8 cellular contexts compared by ENCODE assay signal in genomic region chr14:59188461-59189280, GRCh38. TPM values are rescaled to one million over a fixed set of nuclear protein-coding genes. Genes with fewer than 3 reads are reported as not detected.
DNase-seq lines count a peak whose midpoint lies in the region; ATAC-seq, FAIRE-seq and TF ChIP-seq lines count a peak whose summit lies in the region.

Gene DAAM1 (plus strand): TSS chr14:59188667. CDS start chr14:59263478, 74,811 bp downstream.

- no peak for TF ChIP-seq CTCF in endodermal cell (conservative IDR thresholded peaks at IDR 0.05)

- peak; percentile 100 for FAIRE-seq in HTR-8/SVneo (lab: Jason Lieb, UNC)

- H3K36me3 Mint-ChIP-seq in endodermal cell (ENCODE audit: low read depth): no peaks in the 10 kb centered on the region

- no peaks in the 10 kb centered on the region for H3K9me3 Mint-ChIP-seq in endodermal cell

- H3K27ac Mint-ChIP-seq in endodermal cell: peak within 1 kb of the TSS; percentile 93

- H3K4me1 ChIP-seq in endodermal cell (ENCODE audit: control insufficient read depth, insufficient read depth, low read length): peaks cover 27% of the 10 kb centered on the region
- H3K4me1 ChIP-seq in mesodermal cell (ENCODE audit: control insufficient read depth, insufficient read depth, low read length, poor library complexity, severe bottlenecking): peaks cover 7% of the 10 kb centered on the region

- H3K4me3 ChIP-seq in endodermal cell (ENCODE audit: low read length) (peak within 1 kb of the TSS; percentile 86), mesodermal cell (ENCODE audit: extremely low read depth, insufficient read depth, low read length, poor library complexity, severe bottlenecking) (peak within 1 kb of the TSS; percentile 93)

- peaks cover 22% of the 10 kb centered on the region for H3K27me3 Mint-ChIP-seq in endodermal cell (ENCODE audit: insufficient read depth)

- ATAC-seq in GM21367 (IDR thresholded peaks at IDR 0.05; ENCODE audit: unreplicated experiment): peak; percentile 85

- H3K36me3 ChIP-seq in endodermal cell (ENCODE audit: control insufficient read depth, insufficient read depth, low read length) (no peaks in the 10 kb centered on the region), mesodermal cell (ENCODE audit: control insufficient read depth, insufficient read depth, low read length) (peaks cover under 1% of the 10 kb centered on the region)

- H3K9me3 ChIP-seq in endodermal cell (ENCODE audit: control insufficient read depth, low read length) (no peaks in the 10 kb centered on the region), mesodermal cell (ENCODE audit: control insufficient read depth, low read length) (no peaks in the 10 kb centered on the region)

- peak within 1 kb of the TSS; percentile 82 for H3K4me3 Mint-ChIP-seq in endodermal cell

- H3K9ac ChIP-seq in endodermal cell (ENCODE audit: extremely low read depth, low read length, poor library complexity, severe bottlenecking): peak within 1 kb of the TSS; percentile 95

- H3K27ac ChIP-seq in endodermal cell (ENCODE audit: low read depth, low read length) (peak within 1 kb of the TSS; percentile 96), mesodermal cell (ENCODE audit: low read depth, low read length, severe bottlenecking) (peak within 1 kb of the TSS; percentile 94)

- 0 to 2% methylated on average over 26 to 68 of the region's 68 CpGs for WGBS in endodermal cell (ENCODE audit: insufficient coverage in 1 of 2, insufficient read length in 1 of 2), 2 experiments
- WGBS in mesodermal cell (ENCODE audit: insufficient coverage in 2 of 2), 2 experiments: 0% methylated on average over 53 to 58 of the region's 68 CpGs

- H3K4me1 Mint-ChIP-seq in endodermal cell: peaks cover 50% of the 10 kb centered on the region

- DNase-seq in COR-L47 (lab: John Stamatoyannopoulos, UW) (peak; percentile 96), HTR-8/SVneo (ENCODE audit: insufficient read length, low spot score) (peak; percentile 100), NOMO-1 treated with dmso at 0.1 percent for 144 hours (lab: John Stamatoyannopoulos, UW; ENCODE audit: unreplicated experiment) (peak; percentile 95), endodermal cell (peak; percentile 99)
- peak; percentile 96 for DNase-seq in activated CD8-positive, alpha-beta memory T cell treated with anti-CD3 and anti-CD28 coated beads, Interleukin-2, amount 50 U/mL, for 1 hour (ENCODE audit: extremely low read depth)
- peak; percentile 92 to 96 for DNase-seq in stimulated activated CD8-positive, alpha-beta memory T cell treated with anti-CD3 and anti-CD28 coated beads, Interleukin-15, amount 100 ng/mL, for 4 hours (ENCODE audit: low read depth in 2 of 2)

- H3K27me3 ChIP-seq in endodermal cell (ENCODE audit: control insufficient read depth, insufficient read depth, low read length, poor library complexity, severe bottlenecking): peaks cover 20% of the 10 kb centered on the region

RNA-seq across cellular contexts. Expression of gene DAAM1, which starts in this region (rescaled TPM):
- 10 to 100 TPM; 94.0 to 99.4 TPM for total RNA-seq in endodermal cell
- 59.1 TPM for polyA plus RNA-seq in endodermal cell (2013, experiment 1 of 2)
- 56.3 TPM for polyA plus RNA-seq in endodermal cell (2013, experiment 2 of 2)
- 50.5 TPM for polyA plus RNA-seq in mesodermal cell (2013, experiment 1 of 2)
- polyA plus RNA-seq in mesodermal cell (2013, experiment 2 of 2): 56.1 TPM

Comparison
In these comparisons a context has a peak if more than half of its experiments do, and no peak if none do; other contexts are left out.
1. Peak in every context shown above with its lines: DNase-seq, ATAC-seq, H3K4me3 ChIP-seq and H3K27ac ChIP-seq.